In the genomic region with DNA sequence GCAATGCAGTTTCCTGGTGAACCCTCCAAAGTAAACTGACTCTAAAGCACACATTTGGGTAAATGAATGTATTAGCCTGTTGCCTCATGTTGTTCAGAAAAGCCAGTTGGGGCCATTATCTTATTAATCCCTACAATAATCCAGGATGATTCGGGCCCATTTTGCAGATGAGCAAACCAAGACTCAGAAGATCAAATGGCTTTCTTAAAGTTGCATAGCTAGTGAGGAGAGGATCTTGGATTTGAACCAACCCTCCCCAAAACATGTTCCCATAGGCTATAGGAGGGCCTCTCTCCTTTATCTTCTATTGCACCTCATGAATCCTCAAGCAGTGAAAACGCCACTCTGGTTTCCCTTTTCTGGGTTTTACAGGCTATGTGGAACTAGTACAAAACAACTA, we compare ENCODE assay signal across 20 cellular contexts.
"Had no signal": no experiment of that assay in that cellular context is flagged by ENCODE, and none has a peak within 500 bp of the region (broad histone marks: within the 10 kb centered on the region; RNA-seq: fewer than 3 reads in every experiment).

No MANE protein-coding gene starts in this region.

- H3K27ac ChIP-seq: cardiac muscle cell, foreskin keratinocyte, right atrium auricular region, transverse colon had no signal

- H3K4me1 Mint-ChIP-seq: activated B cell treated with CpG ODN at 0.5 μM for 24 hours; naive thymus-derived CD4-positive, alpha-beta T cell had no signal

- H3K36me3 ChIP-seq: cardiac muscle cell, right atrium auricular region, transverse colon had no signal

- H3K4me1 ChIP-seq: foreskin keratinocyte, right atrium auricular region, transverse colon had no signal

- H3K4me3 Mint-ChIP-seq: activated B cell treated with CpG ODN at 0.5 μM for 24 hours; activated CD4-positive, alpha-beta memory T cell treated with anti-CD3 and anti-CD28 coated beads for 36 hours; activated naive CD8-positive, alpha-beta T cell; activated T-helper 1 cell treated with anti-CD3 and anti-CD28 coated beads, Interleukin-12 subunit alpha, Interleukin-12 subunit beta, Interleukin-2, Interleukin-4 antibody, amounts not matched to agents 30 ng/mL and 10 ng/mL and 1 ng/mL, durations not matched to agents 14 hours and 24 hours and 36 hours; dendritic cell treated with granulocyte-macrophage colony-stimulating factor and Interleukin-4, amounts not matched to agents 40 ng/mL and 50 ng/mL, for 4 days; naive thymus-derived CD4-positive, alpha-beta T cell; T-helper 2 cell treated with Interferon-gamma antibody and Interleukin-4, amounts not matched to agents 5 μg/mL and 100 μg/mL, for 36 hours had no signal

- H3K27me3 ChIP-seq: cardiac muscle cell, foreskin keratinocyte, right atrium auricular region, transverse colon had no signal

- H3K9me3 ChIP-seq: mucosa of descending colon, right atrium auricular region, transverse colon had no signal

- H3K27ac Mint-ChIP-seq: activated B cell treated with CpG ODN at 0.5 μM for 24 hours; activated CD4-positive, alpha-beta memory T cell treated with anti-CD3 and anti-CD28 coated beads for 36 hours; activated naive CD8-positive, alpha-beta T cell; activated T-helper 1 cell treated with anti-CD3 and anti-CD28 coated beads, Interleukin-12 subunit alpha, Interleukin-12 subunit beta, Interleukin-2, Interleukin-4 antibody, amounts not matched to agents 30 ng/mL and 10 ng/mL and 1 ng/mL, durations not matched to agents 14 hours and 24 hours and 36 hours; dendritic cell treated with granulocyte-macrophage colony-stimulating factor and Interleukin-4, amounts not matched to agents 40 ng/mL and 50 ng/mL, for 4 days; naive thymus-derived CD4-positive, alpha-beta T cell; T-helper 2 cell treated with Interferon-gamma antibody and Interleukin-4, amounts not matched to agents 5 μg/mL and 100 μg/mL, for 36 hours had no signal

- H3K4me3 ChIP-seq: cardiac muscle cell, lung, mucosa of descending colon, right atrium auricular region, transverse colon had no signal

- DNase-seq: activated B cell treated with CpG ODN at 0.5 μM for 24 hours; activated CD4-positive, alpha-beta memory T cell treated with anti-CD3 and anti-CD28 coated beads for 36 hours; activated CD4-positive, alpha-beta T cell treated with anti-CD3 and anti-CD28 coated beads for 4 hours; activated T-cell treated with anti-CD3 and anti-CD28 coated beads for 4 hours; effector CD8-positive, alpha-beta T cell; hypothalamus; mucosa of descending colon; naive thymus-derived CD4-positive, alpha-beta T cell; nucleus accumbens; posterior cingulate gyrus; stimulated activated naive CD8-positive, alpha-beta T cell treated with anti-CD3 and anti-CD28 coated beads, Interleukin-15, Interleukin-2, amounts not matched to agents 100 U/mL and 50 U/mL, for 24 hours; transverse colon had no signal

- H3K27me3 Mint-ChIP-seq: dendritic cell treated with granulocyte-macrophage colony-stimulating factor and Interleukin-4, amounts not matched to agents 40 ng/mL and 50 ng/mL, for 4 days had no signal

- ATAC-seq: mucosa of descending colon; naive thymus-derived CD4-positive, alpha-beta T cell; stimulated activated naive CD8-positive, alpha-beta T cell treated with anti-CD3 and anti-CD28 coated beads, Interleukin-15, Interleukin-2, amounts not matched to agents 100 U/mL and 50 U/mL, for 24 hours had no signal
